Comparison of ENCODE assay signal across 1 cellular context in genomic region chr17:79777166-79777843, GRCh38.
A peak's percentile ranks its signal among the peaks of the same experiment; 100 is the strongest.
TF ChIP-seq lines count a peak whose summit lies in the region.

No MANE protein-coding gene starts in this region.

TF ChIP-seq in HepG2, 621 proteins besides CTCF, POLR2A, EP300 and RAD21 (continued from another document and continues in another):
- TF ChIP-seq HMGXB4 (CRISPR knock-in tag; IDR thresholded peaks at IDR 0.05; ENCODE audit: borderline replicate concordance in 1 of 2, low read depth in 1 of 2) (peak in 1 of 2 experiments; percentile 58; a peak in 3 of 4 replicates), IKZF5 (CRISPR knock-in tag; IDR thresholded peaks at IDR 0.05) (0 out of 2 replicates have a peak, but pooled peaks have one; percentile 12), TAF15 (IDR thresholded peaks at IDR 0.05; ENCODE audit: low read depth, low read length, poor library complexity, severe bottlenecking) (peak; percentile 41), FOXO1 (CRISPR knock-in tag; IDR thresholded peaks at IDR 0.05) (no peak), NR0B2 (CRISPR knock-in tag; IDR thresholded peaks at IDR 0.05) (no peak), KMT2B (CRISPR knock-in tag; IDR thresholded peaks at IDR 0.05) (no peak; the same call in 1 of the 2 replicates), TRIM22 (IDR thresholded peaks at IDR 0.05) (no peak), ZMYM4 (CRISPR knock-in tag; IDR thresholded peaks at IDR 0.05) (no peak), ZNF580 (CRISPR knock-in tag; IDR thresholded peaks at IDR 0.05; ENCODE audit: borderline replicate concordance, low read depth) (no peak), TIGD3 (CRISPR knock-in tag; IDR thresholded peaks at IDR 0.05; ENCODE audit: borderline replicate concordance) (no peak; the same call in 1 of the 2 replicates), CC2D1A (CRISPR knock-in tag; IDR thresholded peaks at IDR 0.05) (no peak), AGO1 (IDR thresholded peaks at IDR 0.05; ENCODE audit: low read depth, low read length, poor library complexity, severe bottlenecking) (peak; percentile 34), ZNF552 (CRISPR knock-in tag; IDR thresholded peaks at IDR 0.05; ENCODE audit: borderline replicate concordance) (no peak), ZBTB49 (CRISPR knock-in tag; IDR thresholded peaks at IDR 0.05; ENCODE audit: borderline replicate concordance) (no peak), ZSCAN9 (CRISPR knock-in tag; IDR thresholded peaks at IDR 0.05; ENCODE audit: borderline replicate concordance) (no peak; the same call in 1 of the 2 replicates), ZNF549 (CRISPR knock-in tag; IDR thresholded peaks at IDR 0.05) (no peak), CBFB (CRISPR knock-in tag; IDR thresholded peaks at IDR 0.05) (no peak), RNF2 (conservative IDR thresholded peaks at IDR 0.05; ENCODE audit: low read depth) (no peak; the same call in 1 of the 2 replicates), ZNF629 (CRISPR knock-in tag; conservative IDR thresholded peaks at IDR 0.05) (no peak), NR3C1 (CRISPR knock-in tag; IDR thresholded peaks at IDR 0.05) (no peak), ZNF619 (CRISPR knock-in tag; IDR thresholded peaks at IDR 0.05) (no peak), POGK (CRISPR knock-in tag; conservative IDR thresholded peaks at IDR 0.05) (no peak), ZFP36 (IDR thresholded peaks at IDR 0.05; ENCODE audit: borderline replicate concordance, low read depth, low read length, partially characterized antibody) (no peak), NFE2L1 (CRISPR knock-in tag; IDR thresholded peaks at IDR 0.05; ENCODE audit: borderline replicate concordance) (no peak), PHF20 (CRISPR knock-in tag; IDR thresholded peaks at IDR 0.05) (no peak), ZNF691 (CRISPR knock-in tag; IDR thresholded peaks at IDR 0.05; ENCODE audit: borderline replicate concordance, low read depth) (no peak), CAMTA2 (CRISPR knock-in tag; IDR thresholded peaks at IDR 0.05; ENCODE audit: borderline replicate concordance) (no peak), NFYB (CRISPR knock-in tag; IDR thresholded peaks at IDR 0.05) (peak; percentile 15; the same call in 1 of the 2 replicates), IKZF4 (CRISPR knock-in tag; IDR thresholded peaks at IDR 0.05; ENCODE audit: borderline replicate concordance, low read depth, not compliant biosample characterization) (no peak), ZNF713 (CRISPR knock-in tag; IDR thresholded peaks at IDR 0.05) (no peak), ZNF687 (CRISPR knock-in tag; IDR thresholded peaks at IDR 0.05) (peak; percentile 90), MLXIP (CRISPR knock-in tag; IDR thresholded peaks at IDR 0.05; ENCODE audit: borderline replicate concordance) (no peak), ZNF512B (CRISPR knock-in tag; IDR thresholded peaks at IDR 0.05; ENCODE audit: borderline replicate concordance) (peak; percentile 77; the same call in 1 of the 2 replicates), SMARCC2 (IDR thresholded peaks at IDR 0.05) (no peak), SATB2 (CRISPR knock-in tag; IDR thresholded peaks at IDR 0.05) (no peak)
